2 cellular contexts compared by ENCODE assay signal in genomic region chr2:174586896-174587295, GRCh38.
TF ChIP-seq lines count a peak whose summit lies in the region.

No MANE protein-coding gene starts in this region.

TF ChIP-seq in WTC11, 78 proteins besides CTCF, POLR2A, EP300 and RAD21:
- TF ChIP-seq ZNF219 (CRISPR knock-in tag; IDR thresholded peaks at IDR 0.05; ENCODE audit: borderline replicate concordance): no peak
- peak; percentile 82 for TF ChIP-seq ZNF121 (CRISPR knock-in tag; IDR thresholded peaks at IDR 0.05)
- TF ChIP-seq ATF2 (CRISPR knock-in tag; IDR thresholded peaks at IDR 0.05; ENCODE audit: borderline replicate concordance, low read depth): no peak

TF ChIP-seq in H1, 55 proteins besides CTCF, POLR2A, EP300 and RAD21:
- TF ChIP-seq NANOG (IDR thresholded peaks at IDR 0.05; ENCODE audit: insufficient read depth, low read depth, low read length, poor library complexity, severe bottlenecking): no peak
- TF ChIP-seq KDM1A (IDR thresholded peaks at IDR 0.05; ENCODE audit: borderline replicate concordance, low read length): 0 out of 2 replicates have a peak, but pooled peaks have one; percentile 29
- no peak for TF ChIP-seq E2F6 (IDR thresholded peaks at IDR 0.05)
TF ChIP-seq in H1: peak in this region for 1.
